Comparison of ENCODE assay signal across 14 cellular contexts in genomic region chr1:33331444-33332356, GRCh38. TPM values are rescaled to one million over a fixed set of nuclear protein-coding genes. Genes with fewer than 3 reads are reported as not detected.
DNase-seq lines count a peak whose midpoint lies in the region; ATAC-seq and TF ChIP-seq lines count a peak whose summit lies in the region.
"Had no signal": no experiment of that assay in that cellular context is flagged by ENCODE, and none has a peak within 500 bp of the region (broad histone marks: within the 10 kb centered on the region; RNA-seq: fewer than 3 reads in every experiment).

No MANE protein-coding gene starts in this region.

- H3K9me3 ChIP-seq in heart left ventricle (no peaks in the 10 kb centered on the region), osteoblast (ENCODE audit: low read depth, low read length) (no peaks in the 10 kb centered on the region), upper lobe of right lung (no peaks in the 10 kb centered on the region)

- peaks cover 85% of the 10 kb centered on the region for H3K79me2 ChIP-seq in osteoblast (ENCODE audit: insufficient read depth, low read length)

- H3K4me1 ChIP-seq in heart left ventricle (peaks cover 26 to 95% (median 79%) of the 10 kb centered on the region in 12 donors), osteoblast (ENCODE audit: insufficient read depth, low read length) (peaks cover 71% of the 10 kb centered on the region), upper lobe of right lung (peaks cover 72% of the 10 kb centered on the region)

- WGBS in heart left ventricle, 4 donors, result 35 to 52% (median 46%) methylated on average over 9 to 10 of the region's 10 CpGs

- no peak overlapping the region for H2AFZ ChIP-seq in osteoblast (ENCODE audit: low read length)
- H2AFZ ChIP-seq: parathyroid adenoma had no signal

- H3K4me3 ChIP-seq in heart left ventricle, result no peak overlapping the region
- H3K4me3 ChIP-seq in fibroblast of mammary gland (ENCODE audit: control insufficient read depth, low read depth, low read length), result no peak overlapping the region
- H3K4me3 ChIP-seq in osteoblast (ENCODE audit: insufficient read depth, low read length), result no peak overlapping the region
- H3K4me3 ChIP-seq in upper lobe of right lung, result no peak overlapping the region

- intact Hi-C loops in heart left ventricle (cut with DNase I) (loop anchor here in 2 of 10 donors (5.0 kb wide), 1 partner anchor 36 kb away; no protein-coding TSS in a partner anchor), cardiac septum (cut with DNase I) (loop anchor here (5.0 kb wide), 2 partner anchors 34 to 36 kb away; no protein-coding TSS in a partner anchor), upper lobe of right lung (cut with DNase I) (no loop called here)

- peaks cover 0 to 85% (median 69%) of the 10 kb centered on the region in 9 donors for H3K36me3 ChIP-seq in heart left ventricle
- H3K36me3 ChIP-seq in osteoblast (ENCODE audit: insufficient read depth, low read length), result peaks cover 78% of the 10 kb centered on the region
- H3K36me3 ChIP-seq in upper lobe of right lung, result peaks cover 77% of the 10 kb centered on the region

- TF ChIP-seq CTCF in heart left ventricle (IDR thresholded peaks at IDR 0.05) (no peak), fibroblast of mammary gland (conservative IDR thresholded peaks at IDR 0.05; ENCODE audit: control insufficient read depth, insufficient read depth, low read depth, low read length) (no peak), osteoblast (IDR thresholded peaks at IDR 0.05; ENCODE audit: extremely low read depth, low read depth, low read length) (no peak), upper lobe of right lung (IDR thresholded peaks at IDR 0.05) (no peak)

- H3K27ac ChIP-seq in heart left ventricle, result peak overlapping the region in 11 of 12 donors; percentile 39 to 98 (median 78)
- peak overlapping the region; percentile 89 for H3K27ac ChIP-seq in osteoblast (ENCODE audit: low read depth, low read length)
- H3K27ac ChIP-seq in upper lobe of right lung, result peak overlapping the region; percentile 65

- H3K27me3 ChIP-seq in heart left ventricle, result no peaks in the 10 kb centered on the region
- no peaks in the 10 kb centered on the region for H3K27me3 ChIP-seq in osteoblast (ENCODE audit: insufficient read depth, low read length)
- H3K27me3 ChIP-seq in upper lobe of right lung, result no peaks in the 10 kb centered on the region

- no peak overlapping the region for H3K4me2 ChIP-seq in osteoblast (ENCODE audit: insufficient read depth, low read length)

- H4K20me1 ChIP-seq in osteoblast (ENCODE audit: insufficient read depth, low read length), result peaks cover 62% of the 10 kb centered on the region

- DNase-seq in heart left ventricle (no peak), cardiac septum (ENCODE audit: low spot score) (no peak), fibroblast of mammary gland (ENCODE audit: low read depth) (peak; percentile 48), osteoblast (ENCODE audit: insufficient read length, low spot score, missing footprints) (peak; percentile 77), upper lobe of right lung (no peak), activated T-cell treated with anti-CD3 and anti-CD28 coated beads for 4 hours (no peak), SKM-1 (lab: John Stamatoyannopoulos, UW; ENCODE audit: unreplicated experiment) (no peak), NCI-H1092 treated with DMSO at 0.1 percent for 48 hours (lab: John Stamatoyannopoulos, UW) (no peak)
- DNase-seq: activated T-cell treated with anti-CD3 and anti-CD28 coated beads, Interleukin-2, amount 50 U/mL, for 72 hours; DMS153; H9 had no signal

- no peak for TF ChIP-seq POLR2A in heart left ventricle (IDR thresholded peaks at IDR 0.05)

- ATAC-seq in heart left ventricle, result no peak
- no peak for ATAC-seq in upper lobe of right lung
- ATAC-seq: activated T-cell treated with anti-CD3 and anti-CD28 coated beads, Interleukin-2, amount 50 U/mL, for 72 hours; left colon had no signal

RNA-seq across cellular contexts. Expression of gene A3GALT2, which starts 10.8 kb away (rescaled TPM):
- under 1 TPM in 1 of 9 donors, not detected in 8; 0.40 TPM for total RNA-seq in heart left ventricle
- not detected for polyA plus RNA-seq in heart left ventricle
- total RNA-seq in cardiac septum, result not detected
- under 0.01 TPM in 1 of 2 replicates, not detected in the other for total RNA-seq in osteoblast
- total RNA-seq in upper lobe of right lung, result not detected
- total RNA-seq: activated T-cell treated with anti-CD3 and anti-CD28 coated beads, Interleukin-2, amount 50 U/mL, for 72 hours; H9; HT1080; left colon had no signal

Comparison
In these comparisons a context has a peak if more than half of its experiments do, and no peak if none do; other contexts are left out.
1. DNase-seq: peak in fibroblast of mammary gland (single experiment) and osteoblast (single experiment); none in heart left ventricle (0 of 5), cardiac septum (single experiment), upper lobe of right lung (single experiment), activated T-cell treated with anti-CD3 and anti-CD28 coated beads for 4 hours (single experiment), SKM-1 (single experiment) and NCI-H1092 treated with DMSO at 0.1 percent for 48 hours (single experiment).
2. Peak in every context shown above with its lines, with median percentiles within 50 percentile points of each other: H3K27ac ChIP-seq.